8 cellular contexts compared by ENCODE assay signal in the genomic region with DNA sequence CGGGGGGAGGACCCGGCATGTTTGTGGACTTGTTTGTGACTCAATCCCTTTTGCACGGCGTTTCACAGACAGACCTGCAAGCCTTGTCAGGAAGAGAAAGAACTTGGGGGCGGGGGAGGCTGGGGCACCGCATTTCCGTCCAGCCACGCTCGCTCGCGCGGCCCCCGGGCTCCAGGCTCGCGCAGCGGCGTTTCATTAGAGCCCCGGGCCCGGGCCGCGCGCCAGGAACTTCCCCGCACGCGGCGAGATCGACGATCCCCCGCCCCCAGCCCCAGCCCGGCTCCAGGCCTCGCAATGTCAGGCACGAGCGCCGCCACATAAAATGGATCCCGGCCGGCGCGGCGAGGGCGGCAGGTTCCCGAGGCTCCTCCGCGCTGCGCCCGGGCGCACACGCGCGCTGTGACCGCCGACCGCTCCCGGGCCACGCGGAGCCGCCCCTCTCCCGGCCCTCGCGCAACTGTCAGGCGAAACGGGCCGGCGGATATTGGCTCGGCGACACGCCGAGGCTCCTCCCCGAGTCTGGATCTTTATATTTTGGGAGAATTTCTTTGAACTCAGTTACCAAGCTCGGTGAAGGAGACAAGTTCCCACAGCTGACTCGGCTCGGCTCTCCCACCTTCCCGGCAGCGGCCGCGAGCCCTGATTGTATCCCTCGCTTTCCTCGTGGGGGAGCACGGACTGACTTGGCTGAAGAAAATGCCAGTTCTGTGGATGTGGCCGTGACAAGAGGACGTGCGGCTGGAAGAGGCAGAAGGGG. TPM values are rescaled to one million over a fixed set of nuclear protein-coding genes. Genes with fewer than 3 reads are reported as not detected.
DNase-seq lines count a peak whose midpoint lies in the region; ATAC-seq and TF ChIP-seq lines count a peak whose summit lies in the region.

A gene (plus strand): TSS at position 557 of the 757 bp plus-strand sequence. CDS start 440 bp downstream, outside the sequence.

- peak within 1 kb of the TSS; percentile 94 for H3K4me2 ChIP-seq in skeletal muscle satellite cell (ENCODE audit: low read length)

- DNase-seq in BJ (ENCODE audit: low read depth), result no peak
- peak in 1 of 2 experiments; percentile 54 for DNase-seq in HAP-1 (ENCODE audit: low spot score in 2 of 2)
- DNase-seq in RKO (ENCODE audit: low spot score), result peak; percentile 77
- DNase-seq in body of pancreas, result peak in 3 of 4 donors; percentile 26 to 43 (median 33)
- no peak for DNase-seq in NCI-H510A treated with DMSO at 0.1 percent for 48 hours (lab: John Stamatoyannopoulos, UW)

- H3K9ac ChIP-seq in skeletal muscle satellite cell (ENCODE audit: low read depth, low read length), result peak within 1 kb of the TSS; percentile 55

- H3K4me3 ChIP-seq in BJ (ENCODE audit: low read depth, low read length) (peak within 1 kb of the TSS; percentile 82), HAP-1 (peak within 1 kb of the TSS; percentile 36), body of pancreas (peak within 1 kb of the TSS in 1 of 2 donors; percentile 33), iPS-18c (ENCODE audit: insufficient read depth, low read depth, low read length) (peak within 1 kb of the TSS; percentile 73), skeletal muscle satellite cell (ENCODE audit: low read length) (peak within 1 kb of the TSS; percentile 72)

- TF ChIP-seq CTCF in BJ (IDR thresholded peaks at IDR 0.05; ENCODE audit: insufficient read depth, low read depth, low read length) (peak; percentile 25; the same call in 1 of the 2 replicates), body of pancreas (IDR thresholded peaks at IDR 0.05) (no peak)

- in situ Hi-C loops in HAP-1 (cut with MboI; ENCODE audit: low sequenced_read_pairs), result loop anchor here (5.0 to 25.0 kb wide), 2 partner anchors 848 to 1333 kb away; no protein-coding TSS in a partner anchor

- H3K27me3 ChIP-seq in BJ (ENCODE audit: control insufficient read depth, insufficient read depth, low read length) (peaks cover 3% of the 10 kb centered on the region; the same call in 1 of the 2 replicates), HAP-1 (ENCODE audit: low read depth) (peaks cover 36% of the 10 kb centered on the region), body of pancreas (peaks cover 0 to 4% of the 10 kb centered on the region in 2 donors), skeletal muscle satellite cell (ENCODE audit: control insufficient read depth, insufficient read depth, low read length) (peaks cover 67% of the 10 kb centered on the region)

- 1% methylated on average over 14 to 76 of the region's 81 CpGs for WGBS in body of pancreas, 2 donors

- POLR2A ChIA-PET in BJ (lab: Charles Lee), result interaction anchor here (0.6 kb wide), 1 partner anchor 632 kb away, joined by 3 read pairs; no protein-coding TSS in a partner anchor

- ATAC-seq in body of pancreas (peak; percentile 8), HG03045 (IDR thresholded peaks at IDR 0.05; ENCODE audit: unreplicated experiment) (no peak)

- no peak within 1 kb of the TSS for H3K27ac ChIP-seq in body of pancreas

- TF ChIP-seq POLR2A in body of pancreas (IDR thresholded peaks at IDR 0.05), result no peak

- intact Hi-C loops in body of pancreas (cut with DNase I), result loop anchor here (5.0 to 10.0 kb wide), 2 partner anchors 230 to 853 kb away; no protein-coding TSS in a partner anchor

- H3K9me3 ChIP-seq in HAP-1 (no peaks in the 10 kb centered on the region), body of pancreas (no peaks in the 10 kb centered on the region), iPS-18c (ENCODE audit: control insufficient read depth, insufficient read depth, low read length) (no peaks in the 10 kb centered on the region), skeletal muscle satellite cell (replicated peaks; ENCODE audit: low read length) (no peaks in the 10 kb centered on the region)

- H3K4me1 ChIP-seq in HAP-1, result peaks cover 7% of the 10 kb centered on the region
- peaks cover 43% of the 10 kb centered on the region for H3K4me1 ChIP-seq in body of pancreas
- peaks cover 36% of the 10 kb centered on the region for H3K4me1 ChIP-seq in skeletal muscle satellite cell (ENCODE audit: control insufficient read depth, insufficient read depth, low read length)

- CTCF ChIA-PET in BJ (lab: Yijun Ruan, JAX), result interaction anchor here (0.6 to 5.3 kb wide), 14 partner anchors 12 to 1337 kb away, joined by 3 to 58 read pairs (median 4); no protein-coding TSS in a partner anchor

- H3K36me3 ChIP-seq in BJ (ENCODE audit: control insufficient read depth, insufficient read depth, low read length) (peaks cover 2% of the 10 kb centered on the region; the same call in 1 of the 2 replicates), HAP-1 (replicated peaks) (no peaks in the 10 kb centered on the region), body of pancreas (replicated peaks in 1 of 2; ENCODE audit: insufficient read depth in 1 of 2, low read depth in 2 of 2) (no peaks in the 10 kb centered on the region), skeletal muscle satellite cell (ENCODE audit: insufficient read depth, low read length) (no peaks in the 10 kb centered on the region)

RNA-seq across cellular contexts. Expression of the gene that starts here (rescaled TPM):
- 2.8 and 3.0 TPM in 2 replicates for polyA plus RNA-seq in BJ (2011; rRNA removed)
- polyA minus RNA-seq in BJ (2011; rRNA and poly(A)+ RNA removed), result 19.6 and 32.0 TPM in 2 replicates
- 1 to 10 TPM in 1 of 2 donors, under 1 TPM in 1; 0.78 to 4.6 TPM for total RNA-seq in body of pancreas
- 0.22 and 0.25 TPM in 2 replicates for total RNA-seq in skeletal muscle satellite cell (2012; rRNA removed)

Comparison
In these comparisons a context has a peak if more than half of its experiments do, and no peak if none do; other contexts are left out.
1. DNase-seq: peak in RKO (single experiment) and body of pancreas (3 of 4); none in BJ (single experiment) and NCI-H510A treated with DMSO at 0.1 percent for 48 hours (single experiment).